ENCODE assay signal across 27 cellular contexts in genomic region chr2:48187503-48187902, GRCh38.
"Had no signal": no experiment of that assay in that cellular context is flagged by ENCODE, and none has a peak within 500 bp of the region (broad histone marks: within the 10 kb centered on the region; RNA-seq: fewer than 3 reads in every experiment).

No MANE protein-coding gene starts in this region.

- H3K9me3 Mint-ChIP-seq: natural killer cell; nephron; stimulated activated effector memory CD8-positive, alpha-beta T cell treated with anti-CD3 and anti-CD28 coated beads, Interleukin-12 subunit alpha, Interleukin-12 subunit beta, amount 100 ng/mL, for 72 hours; stimulated activated naive CD8-positive, alpha-beta T cell treated with anti-CD3 and anti-CD28 coated beads, Interleukin-15, Interleukin-2, amounts not matched to agents 100 ng/mL and 50 ng/mL, for 24 hours had no signal

- H3K27me3 ChIP-seq: neutrophil, pancreas, right lobe of liver, sigmoid colon, stomach, thyroid gland, tibial nerve, upper lobe of left lung, vagina had no signal

- FAIRE-seq: pancreas, small intestine, urothelium cell line had no signal

- H3K27ac Mint-ChIP-seq: natural killer cell; nephron; stimulated activated effector memory CD8-positive, alpha-beta T cell treated with anti-CD3 and anti-CD28 coated beads, Interleukin-12 subunit alpha, Interleukin-12 subunit beta, amount 100 ng/mL, for 72 hours; stimulated activated naive B cell treated with anti-CD40 and anti-IgM and Interleukin-4, amounts not matched to agents 10 μg/mL and 1 μg/mL and 100 μg/mL, for 72 hours; stimulated activated naive CD8-positive, alpha-beta T cell treated with anti-CD3 and anti-CD28 coated beads, Interleukin-15, Interleukin-2, amounts not matched to agents 100 ng/mL and 50 ng/mL, for 24 hours had no signal

- H3K4me3 Mint-ChIP-seq: natural killer cell; nephron; stimulated activated effector memory CD8-positive, alpha-beta T cell treated with anti-CD3 and anti-CD28 coated beads, Interleukin-12 subunit alpha, Interleukin-12 subunit beta, amount 100 ng/mL, for 72 hours; stimulated activated naive B cell treated with anti-CD40 and anti-IgM and Interleukin-4, amounts not matched to agents 10 μg/mL and 1 μg/mL and 100 μg/mL, for 72 hours; stimulated activated naive CD8-positive, alpha-beta T cell treated with anti-CD3 and anti-CD28 coated beads, Interleukin-15, Interleukin-2, amounts not matched to agents 100 ng/mL and 50 ng/mL, for 24 hours had no signal

- H3K4me3 ChIP-seq: pancreas, prostate gland, right lobe of liver, sigmoid colon, stomach, thoracic aorta, thyroid gland, tibial nerve, upper lobe of left lung, vagina had no signal

- DNase-seq: natural killer cell; nucleus accumbens; pancreas; retina; right cardiac atrium; right lobe of liver; sigmoid colon; small intestine; stimulated activated CD4-positive, alpha-beta T cell treated with anti-CD3 and anti-CD28 coated beads, Interleukin-15, amount 100 ng/mL, for 24 hours; stimulated activated CD4-positive, alpha-beta T cell treated with anti-CD3 and anti-CD28 coated beads, Interleukin-2, amount 100 ng/mL, for 24 hours; stimulated activated CD4-positive, alpha-beta T cell treated with anti-CD3 and anti-CD28 coated beads, Interleukin-2, amount 100 ng/mL, for 48 hours; stimulated activated CD4-positive, alpha-beta T cell treated with anti-CD3 and anti-CD28 coated beads, Interleukin-4, amount 100 ng/mL, for 24 hours; stimulated activated naive B cell treated with anti-CD40 and anti-IgM and Interleukin-4, amounts not matched to agents 10 μg/mL and 1 μg/mL and 100 μg/mL, for 72 hours; stimulated activated naive CD4-positive, alpha-beta T cell treated with Interleukin-2 at 50 U/mL for 16 hours; stomach; thyroid gland; trophoblast cell; upper lobe of left lung had no signal

- H3K4me1 Mint-ChIP-seq: nephron; stimulated activated effector memory CD8-positive, alpha-beta T cell treated with anti-CD3 and anti-CD28 coated beads, Interleukin-12 subunit alpha, Interleukin-12 subunit beta, amount 100 ng/mL, for 72 hours had no signal

- H3K9me3 ChIP-seq: neutrophil, pancreas, prostate gland, right lobe of liver, sigmoid colon, stomach, thoracic aorta, thyroid gland, tibial nerve, upper lobe of left lung, vagina had no signal

- H3K27me3 Mint-ChIP-seq: stimulated activated naive B cell treated with anti-CD40 and anti-IgM and Interleukin-4, amounts not matched to agents 10 μg/mL and 1 μg/mL and 100 μg/mL, for 72 hours; stimulated activated naive CD8-positive, alpha-beta T cell treated with anti-CD3 and anti-CD28 coated beads, Interleukin-15, Interleukin-2, amounts not matched to agents 100 ng/mL and 50 ng/mL, for 24 hours had no signal

- H3K36me3 ChIP-seq: neutrophil, pancreas, prostate gland, right lobe of liver, sigmoid colon, stomach, thoracic aorta, thyroid gland, tibial nerve, upper lobe of left lung, vagina had no signal

- H3K4me1 ChIP-seq: pancreas, prostate gland, right lobe of liver, sigmoid colon, stomach, thyroid gland, tibial nerve, upper lobe of left lung, vagina had no signal

- H3K36me3 Mint-ChIP-seq: natural killer cell; stimulated activated effector memory CD8-positive, alpha-beta T cell treated with anti-CD3 and anti-CD28 coated beads, Interleukin-12 subunit alpha, Interleukin-12 subunit beta, amount 100 ng/mL, for 72 hours had no signal

- ATAC-seq: natural killer cell; pancreas; right cardiac atrium; right lobe of liver; stimulated activated effector memory CD8-positive, alpha-beta T cell treated with anti-CD3 and anti-CD28 coated beads, Interleukin-12 subunit alpha, Interleukin-12 subunit beta, amount 100 ng/mL, for 72 hours; stimulated activated naive B cell treated with anti-CD40 and anti-IgM and Interleukin-4, amounts not matched to agents 10 μg/mL and 1 μg/mL and 100 μg/mL, for 72 hours had no signal

- H3K27ac ChIP-seq: neutrophil, pancreas, prostate gland, right lobe of liver, sigmoid colon, stomach, thoracic aorta, thyroid gland, tibial nerve, upper lobe of left lung, vagina had no signal
